In the genomic region with DNA sequence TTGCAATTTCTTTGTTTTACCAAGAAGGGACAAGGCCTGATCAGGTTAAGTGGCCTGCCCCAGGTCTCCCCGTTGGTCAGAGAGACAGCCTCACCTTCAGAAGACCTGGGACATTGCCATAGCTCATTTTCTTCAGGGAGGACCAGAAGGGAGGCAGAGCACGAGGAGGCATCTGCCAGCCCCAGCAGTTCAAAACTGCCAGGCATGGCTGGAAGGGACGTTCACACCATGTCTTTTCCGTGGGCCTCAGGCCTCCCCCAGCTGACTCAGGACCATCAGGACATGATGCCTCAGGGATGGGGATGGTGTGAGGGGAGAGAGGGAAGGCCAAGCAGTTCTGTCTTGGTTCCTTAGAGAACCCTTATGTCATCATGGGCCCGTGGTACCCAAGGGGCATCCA, we compare ENCODE assay signal across 25 cellular contexts.
"Had no signal": no experiment of that assay in that cellular context is flagged by ENCODE, and none has a peak within 500 bp of the region (broad histone marks: within the 10 kb centered on the region; RNA-seq: fewer than 3 reads in every experiment).

No MANE protein-coding gene starts in this region.

- H3K9me3 Mint-ChIP-seq: natural killer cell; nephron progenitor cell; neural progenitor cell; stimulated activated naive B cell treated with anti-CD40 and anti-IgM and Interleukin-4, amounts not matched to agents 10 μg/mL and 1 μg/mL and 100 μg/mL, for 72 hours; stimulated activated naive CD8-positive, alpha-beta T cell treated with anti-CD3 and anti-CD28 coated beads, Interleukin-15, Interleukin-2, amounts not matched to agents 100 ng/mL and 50 ng/mL, for 24 hours had no signal

- H3K4me3 Mint-ChIP-seq: natural killer cell; nephron progenitor cell; neural progenitor cell; stimulated activated naive B cell treated with anti-CD40 and anti-IgM and Interleukin-4, amounts not matched to agents 10 μg/mL and 1 μg/mL and 100 μg/mL, for 72 hours; stimulated activated naive CD8-positive, alpha-beta T cell treated with anti-CD3 and anti-CD28 coated beads, Interleukin-15, Interleukin-2, amounts not matched to agents 100 ng/mL and 50 ng/mL, for 24 hours had no signal

- H3K27me3 ChIP-seq: ovary, right atrium auricular region, right lobe of liver, suprapubic skin, transverse colon, upper lobe of right lung had no signal

- H3K36me3 ChIP-seq: lower lobe of right lung, neural progenitor cell, neutrophil, ovary, right atrium auricular region, right lobe of liver, suprapubic skin, transverse colon, upper lobe of right lung had no signal

- H3K9ac ChIP-seq: neural progenitor cell had no signal

- H3K27ac Mint-ChIP-seq: natural killer cell; nephron progenitor cell; neural progenitor cell; progenitor cell of endocrine pancreas; stimulated activated naive B cell treated with anti-CD40 and anti-IgM and Interleukin-4, amounts not matched to agents 10 μg/mL and 1 μg/mL and 100 μg/mL, for 72 hours; stimulated activated naive CD8-positive, alpha-beta T cell treated with anti-CD3 and anti-CD28 coated beads, Interleukin-15, Interleukin-2, amounts not matched to agents 100 ng/mL and 50 ng/mL, for 24 hours had no signal

- H3K36me3 Mint-ChIP-seq: natural killer cell; neural progenitor cell; stimulated activated naive B cell treated with anti-CD40 and anti-IgM and Interleukin-4, amounts not matched to agents 10 μg/mL and 1 μg/mL and 100 μg/mL, for 72 hours had no signal

- H3K27ac ChIP-seq: lower lobe of right lung, neural progenitor cell, neutrophil, ovary, right atrium auricular region, suprapubic skin, transverse colon, upper lobe of right lung had no signal

- ATAC-seq: left cardiac atrium; left ventricle myocardium superior; lower lobe of right lung; natural killer cell; stimulated activated naive B cell treated with anti-CD40 and anti-IgM and Interleukin-4, amounts not matched to agents 10 μg/mL and 1 μg/mL and 100 μg/mL, for 72 hours; upper lobe of right lung had no signal

- H3K4me2 ChIP-seq: neural progenitor cell had no signal

- H2AFZ ChIP-seq: neural progenitor cell had no signal

- H3K9me3 ChIP-seq: lower lobe of right lung, neutrophil, ovary, right atrium auricular region, right lobe of liver, suprapubic skin, transverse colon, upper lobe of right lung had no signal

- H3K4me3 ChIP-seq: lower lobe of right lung, neural progenitor cell, ovary, right atrium auricular region, right lobe of liver, suprapubic skin, transverse colon, upper lobe of right lung had no signal

- DNase-seq: hippocampal formation; kidney glomerular epithelial cell; left cardiac atrium; left ventricle myocardium superior; lower lobe of right lung; mammary epithelial cell; mesenchymal stem cell; natural killer cell; nephron progenitor cell; occipital lobe; ovary; stimulated activated CD4-positive, alpha-beta T cell treated with anti-CD3 and anti-CD28 coated beads, Interleukin-12 subunit alpha, Interleukin-12 subunit beta, amount 100 ng/mL, for 4 hours; stimulated activated CD4-positive, alpha-beta T cell treated with anti-CD3 and anti-CD28 coated beads, Interleukin-15, amount 100 ng/mL, for 24 hours; stimulated activated CD4-positive, alpha-beta T cell treated with anti-CD3 and anti-CD28 coated beads, Interleukin-2, amount 100 ng/mL, for 24 hours; stimulated activated CD4-positive, alpha-beta T cell treated with anti-CD3 and anti-CD28 coated beads, Interleukin-4, amount 100 ng/mL, for 1 hour; stimulated activated naive B cell treated with anti-CD40 and anti-IgM and Interleukin-4, amounts not matched to agents 10 μg/mL and 1 μg/mL and 100 μg/mL, for 72 hours; transverse colon; upper lobe of right lung had no signal
